ENCODE assay signal across 35 cellular contexts in genomic region chr3:181985386-181985785, GRCh38.
DNase-seq lines count a peak whose midpoint lies in the region; TF ChIP-seq lines count a peak whose summit lies in the region.
"Had no signal": no experiment of that assay in that cellular context is flagged by ENCODE, and none has a peak within 500 bp of the region (broad histone marks: within the 10 kb centered on the region; RNA-seq: fewer than 3 reads in every experiment).

No MANE protein-coding gene starts in this region.

- H3K9ac ChIP-seq in Karpas-422 (ENCODE audit: low read length): no peak overlapping the region
- H3K9ac ChIP-seq in endodermal cell (ENCODE audit: extremely low read depth, low read length, poor library complexity, severe bottlenecking): no peak overlapping the region
- no peak overlapping the region for H3K9ac ChIP-seq in mammary epithelial cell (ENCODE audit: insufficient read depth, low read length)
- H3K9ac ChIP-seq: BLaER1; BLaER1 treated with 17β-estradiol and CSF1 and Interleukin-3, amounts not matched to agents 10 nM and 100 nM had no signal

- BruUV-seq in OCI-LY7 (replicated peaks; lab: Mats Ljungman, UMichigan): no TSS peak
- no TSS peak for BruUV-seq in mammary epithelial cell (replicated peaks; lab: Mats Ljungman, UMichigan)

- peaks cover 42% of the 10 kb centered on the region for H3K4me1 ChIP-seq in Karpas-422 (ENCODE audit: low read length)
- peaks cover 14% of the 10 kb centered on the region for H3K4me1 ChIP-seq in OCI-LY7 (ENCODE audit: insufficient read depth, low read length, poor library complexity, severe bottlenecking)
- H3K4me1 ChIP-seq in endodermal cell (ENCODE audit: control insufficient read depth, insufficient read depth, low read length): no peaks in the 10 kb centered on the region
- H3K4me1 ChIP-seq in mammary epithelial cell (ENCODE audit: insufficient read depth, low read length): no peaks in the 10 kb centered on the region
- H3K4me1 ChIP-seq: A549; BE2C; BLaER1; BLaER1 treated with 17β-estradiol and CSF1 and Interleukin-3, amounts not matched to agents 10 nM and 100 nM; Caco-2 had no signal

- H3K9me3 ChIP-seq in Karpas-422 (ENCODE audit: low read length) (no peaks in the 10 kb centered on the region), OCI-LY7 (ENCODE audit: low read length) (peaks cover 11% of the 10 kb centered on the region; the same call in 1 of the 2 replicates), endodermal cell (ENCODE audit: control insufficient read depth, low read length) (no peaks in the 10 kb centered on the region), mammary epithelial cell (replicated peaks; ENCODE audit: insufficient read depth, low read length) (no peaks in the 10 kb centered on the region)
- H3K9me3 ChIP-seq: A549, BE2C, BLaER1, Caco-2 had no signal

- WGBS in endodermal cell (ENCODE audit: insufficient coverage in 1 of 2, insufficient read length in 1 of 2), 2 experiments: 90% methylated on average over 1 to 2 of the region's 2 CpGs
- 69% methylated on average over 2 of the region's 2 CpGs for WGBS in mammary epithelial cell (ENCODE audit: low coverage, missing lambda C conversion rate)

- H3K27ac Mint-ChIP-seq in endodermal cell: no peak overlapping the region
- no peak overlapping the region for H3K27ac Mint-ChIP-seq in activated naive CD8-positive, alpha-beta T cell treated with anti-CD3 and anti-CD28 coated beads for 36 hours
- H3K27ac Mint-ChIP-seq: B cell; CD14-positive monocyte; CD4-positive, alpha-beta memory T cell; CD4-positive, alpha-beta T cell; CD4-positive, CD25-positive, alpha-beta regulatory T cell; CD8-positive, alpha-beta memory T cell; CD8-positive, alpha-beta T cell had no signal

- no peaks in the 10 kb centered on the region for H4K20me1 ChIP-seq in Karpas-422 (ENCODE audit: insufficient read depth, low read depth, low read length)
- no peaks in the 10 kb centered on the region for H4K20me1 ChIP-seq in OCI-LY7 (ENCODE audit: insufficient read depth, low read length)
- H4K20me1 ChIP-seq in mammary epithelial cell (ENCODE audit: insufficient read depth, low read length): no peaks in the 10 kb centered on the region
- H4K20me1 ChIP-seq: BLaER1; BLaER1 treated with 17β-estradiol and CSF1 and Interleukin-3, amounts not matched to agents 10 nM and 100 nM had no signal

- H3K4me3 ChIP-seq in Karpas-422 (ENCODE audit: low read length) (no peak overlapping the region; the same call in 1 of the 2 replicates), OCI-LY7 (ENCODE audit: low read depth, low read length, poor library complexity, severe bottlenecking) (no peak overlapping the region), endodermal cell (ENCODE audit: low read length) (no peak overlapping the region), mammary epithelial cell (replicated peaks in 1 of 3; ENCODE audit: insufficient read depth in 1 of 3, low read depth in 2 of 3, low read length in 3 of 3) (no peak overlapping the region)
- H3K4me3 ChIP-seq: A549; BLaER1; BLaER1 treated with 17β-estradiol and CSF1 and Interleukin-3, amounts not matched to agents 10 nM and 100 nM had no signal

- H3K4me1 Mint-ChIP-seq in endodermal cell: peaks cover 7% of the 10 kb centered on the region
- no peaks in the 10 kb centered on the region for H3K4me1 Mint-ChIP-seq in activated naive CD8-positive, alpha-beta T cell treated with anti-CD3 and anti-CD28 coated beads for 36 hours
- H3K4me1 Mint-ChIP-seq: B cell; CD14-positive monocyte; CD4-positive, alpha-beta memory T cell; CD4-positive, CD25-positive, alpha-beta regulatory T cell; CD8-positive, alpha-beta memory T cell had no signal

- in situ Hi-C loops in mammary epithelial cell (cut with MboI; ENCODE audit: low sequenced_read_pairs in 2 of 2): no loop called here

- H3K4me2 ChIP-seq in Karpas-422 (ENCODE audit: low read depth, low read length, poor library complexity, severe bottlenecking): peak overlapping the region; percentile 40
- peak overlapping the region; percentile 24 for H3K4me2 ChIP-seq in OCI-LY7 (ENCODE audit: low read length)
- H3K4me2 ChIP-seq in mammary epithelial cell (ENCODE audit: insufficient read depth, low read depth, low read length): no peak overlapping the region
- H3K4me2 ChIP-seq: A549; BLaER1; BLaER1 treated with 17β-estradiol and CSF1 and Interleukin-3, amounts not matched to agents 10 nM and 100 nM had no signal

- POLR2A ChIA-PET in OCI-LY7 (lab: Charles Lee): interaction anchor here (0.6 to 1.1 kb wide), 4 partner anchors 29 to 874 kb away, joined by 3 to 4 read pairs (median 3); no protein-coding TSS in a partner anchor

- CTCF ChIA-PET in OCI-LY7 (lab: Charles Lee; ENCODE audit: unreplicated experiment): no interaction called here
- CTCF ChIA-PET in mammary epithelial cell (lab: Charles Lee; ENCODE audit: low non-redundant PET): no interaction called here

- H3K36me3 Mint-ChIP-seq in endodermal cell (ENCODE audit: low read depth): no peaks in the 10 kb centered on the region
- H3K36me3 Mint-ChIP-seq in activated naive CD8-positive, alpha-beta T cell treated with anti-CD3 and anti-CD28 coated beads for 36 hours: no peaks in the 10 kb centered on the region
- H3K36me3 Mint-ChIP-seq: CD14-positive monocyte; CD4-positive, alpha-beta memory T cell; CD4-positive, CD25-positive, alpha-beta regulatory T cell; CD8-positive, alpha-beta memory T cell; CD8-positive, alpha-beta T cell had no signal

- H2AFZ ChIP-seq in Karpas-422 (ENCODE audit: low read length): no peak overlapping the region
- H2AFZ ChIP-seq in OCI-LY7 (ENCODE audit: low read length): peak overlapping the region; percentile 31; the same call in 1 of the 2 replicates
- no peak overlapping the region for H2AFZ ChIP-seq in mammary epithelial cell (ENCODE audit: low read depth, low read length)

- intact Hi-C loops in OCI-LY7 (cut with micrococcal nuclease; ENCODE audit: unreplicated experiment): no loop called here
- intact Hi-C loops in posterior cingulate gyrus (cut with DNase I): no loop called here
- intact Hi-C loops in mammary epithelial cell (cut with micrococcal nuclease): no loop called here

- no peaks in the 10 kb centered on the region for H3K9me2 ChIP-seq in Karpas-422 (replicated peaks; ENCODE audit: insufficient read depth, low read length)
- H3K9me2 ChIP-seq in OCI-LY7 (ENCODE audit: insufficient read depth, low read length): no peaks in the 10 kb centered on the region

- H3K79me2 ChIP-seq in Karpas-422 (ENCODE audit: low read length) (no peaks in the 10 kb centered on the region), OCI-LY7 (ENCODE audit: insufficient read depth, low read depth, low read length) (no peaks in the 10 kb centered on the region), mammary epithelial cell (ENCODE audit: insufficient read depth, low read length) (no peaks in the 10 kb centered on the region)

- H3K27ac ChIP-seq in Karpas-422 (ENCODE audit: low read length) (peak overlapping the region; percentile 59), OCI-LY7 (ENCODE audit: low read depth, low read length, poor library complexity, severe bottlenecking) (no peak overlapping the region), endodermal cell (ENCODE audit: low read depth, low read length) (no peak overlapping the region), substantia nigra (ENCODE audit: low read depth, low read length, poor library complexity, severe bottlenecking) (no peak overlapping the region), mammary epithelial cell (ENCODE audit: insufficient read depth, low read depth, low read length) (no peak overlapping the region)
- H3K27ac ChIP-seq: 22Rv1; A549; BLaER1; BLaER1 treated with 17β-estradiol and CSF1 and Interleukin-3, amounts not matched to agents 10 nM and 100 nM; C4-2B had no signal

- H3K27me3 Mint-ChIP-seq in endodermal cell (ENCODE audit: insufficient read depth): no peaks in the 10 kb centered on the region
- H3K27me3 Mint-ChIP-seq in activated naive CD8-positive, alpha-beta T cell treated with anti-CD3 and anti-CD28 coated beads for 36 hours: no peaks in the 10 kb centered on the region
- H3K27me3 Mint-ChIP-seq: B cell; CD4-positive, alpha-beta memory T cell; CD4-positive, alpha-beta T cell; CD4-positive, CD25-positive, alpha-beta regulatory T cell; CD8-positive, alpha-beta memory T cell had no signal

- DNase-seq in Karpas-422 (peak; percentile 76), OCI-LY7 (ENCODE audit: low spot score) (peak; percentile 69), endodermal cell (no peak), germinal center (ENCODE audit: low spot score) (peak; percentile 65), substantia nigra (lab: John Stamatoyannopoulos, UW) (no peak), posterior cingulate gyrus (no peak), mammary epithelial cell (no peak)
- no peak for DNase-seq in activated naive CD8-positive, alpha-beta T cell treated with anti-CD3 and anti-CD28 coated beads for 36 hours
- DNase-seq: 8988T; ACHN; AML-193; BE2C; C1 segment of cervical spinal cord; Caco-2; Calu3; CD4-positive, alpha-beta memory T cell; CD4-positive, alpha-beta T cell; CD4-positive, CD25-positive, alpha-beta regulatory T cell; CD8-positive, alpha-beta memory T cell; CD8-positive, alpha-beta T cell; COR-L47; DMS 273 treated with DMSO at 0.1 percent for 48 hours; DMS153; DMS53; DMS79; DMS79 treated with DMSO at 0.1 percent for 48 hours; DND-41; EL had no signal

- H3K36me3 ChIP-seq in Karpas-422 (ENCODE audit: insufficient read depth, low read length) (no peaks in the 10 kb centered on the region), OCI-LY7 (ENCODE audit: insufficient read depth, low read length) (no peaks in the 10 kb centered on the region; the same call in 1 of the 2 replicates), endodermal cell (ENCODE audit: control insufficient read depth, insufficient read depth, low read length) (no peaks in the 10 kb centered on the region), mammary epithelial cell (ENCODE audit: insufficient read depth, low read length) (no peaks in the 10 kb centered on the region)
- H3K36me3 ChIP-seq: BE2C; BLaER1; BLaER1 treated with 17β-estradiol and CSF1 and Interleukin-3, amounts not matched to agents 10 nM and 100 nM had no signal

- H3K9me3 Mint-ChIP-seq in endodermal cell: no peaks in the 10 kb centered on the region
- peaks cover 11% of the 10 kb centered on the region for H3K9me3 Mint-ChIP-seq in activated naive CD8-positive, alpha-beta T cell treated with anti-CD3 and anti-CD28 coated beads for 36 hours

- peak; percentile 26; the same call in 1 of the 2 replicates for TF ChIP-seq CTCF in OCI-LY7 (conservative IDR thresholded peaks at IDR 0.05; ENCODE audit: low read length)
- peak; percentile 24 for TF ChIP-seq CTCF in endodermal cell (conservative IDR thresholded peaks at IDR 0.05)
- TF ChIP-seq CTCF in mammary epithelial cell (conservative IDR thresholded peaks at IDR 0.05 in 1 of 2, IDR thresholded peaks at IDR 0.05 in 1 of 2; ENCODE audit: extremely low read depth in 1 of 2, insufficient read depth in 1 of 2, low read depth in 1 of 2, low read length in 2 of 2): no peak

- dilution Hi-C loops in mammary epithelial cell (cut with HindIII; ENCODE audit: low sequenced_read_pairs): no loop called here

- H3K27me3 ChIP-seq in Karpas-422 (ENCODE audit: low read length) (no peaks in the 10 kb centered on the region), endodermal cell (ENCODE audit: control insufficient read depth, insufficient read depth, low read length, poor library complexity, severe bottlenecking) (no peaks in the 10 kb centered on the region), mammary epithelial cell (ENCODE audit: insufficient read depth, low read length) (no peaks in the 10 kb centered on the region)
- H3K27me3 ChIP-seq: BLaER1; BLaER1 treated with 17β-estradiol and CSF1 and Interleukin-3, amounts not matched to agents 10 nM and 100 nM had no signal

- no peak overlapping the region for H3K4me3 Mint-ChIP-seq in endodermal cell
- H3K4me3 Mint-ChIP-seq in activated naive CD8-positive, alpha-beta T cell treated with anti-CD3 and anti-CD28 coated beads for 36 hours: no peak overlapping the region
- H3K4me3 Mint-ChIP-seq: B cell; CD14-positive monocyte; CD4-positive, alpha-beta memory T cell; CD4-positive, alpha-beta T cell; CD4-positive, CD25-positive, alpha-beta regulatory T cell; CD8-positive, alpha-beta memory T cell; CD8-positive, alpha-beta T cell had no signal

Comparison
In these comparisons a context has a peak if more than half of its experiments do, and no peak if none do; other contexts are left out.
1. DNase-seq: peak in Karpas-422 (single experiment), OCI-LY7 (single experiment) and germinal center (single experiment); none in endodermal cell (single experiment), substantia nigra (0 of 49), activated naive CD8-positive, alpha-beta T cell treated with anti-CD3 and anti-CD28 coated beads for 36 hours (single experiment), posterior cingulate gyrus (0 of 10) and mammary epithelial cell (single experiment).
2. CTCF ChIP-seq: peak in OCI-LY7 (single experiment) and endodermal cell (single experiment); none in mammary epithelial cell (0 of 2).